ENCODE assay signal across 10 cellular contexts in genomic region chr4:168868044-168868855, GRCh38.
DNase-seq lines count a peak whose midpoint lies in the region; ATAC-seq and TF ChIP-seq lines count a peak whose summit lies in the region.
"Had no signal": no experiment of that assay in that cellular context is flagged by ENCODE, and none has a peak within 500 bp of the region (broad histone marks: within the 10 kb centered on the region; RNA-seq: fewer than 3 reads in every experiment).

No MANE protein-coding gene starts in this region.

- H3K4me1 ChIP-seq in colonic mucosa = no peaks in the 10 kb centered on the region
- H3K4me1 ChIP-seq: pancreas had no signal

- peaks cover 0 to 6% (median 4%) of the 10 kb centered on the region in 3 donors for H3K27me3 Mint-ChIP-seq in CD14-positive monocyte (ENCODE audit: low read depth in 3 of 3)

- no peaks in the 10 kb centered on the region for H3K9me3 Mint-ChIP-seq in CD14-positive monocyte

- ATAC-seq in HG03039 (IDR thresholded peaks at IDR 0.05; ENCODE audit: unreplicated experiment) (peak; percentile 64), GM19395 (IDR thresholded peaks at IDR 0.05; ENCODE audit: unreplicated experiment) (no peak), HG03097 (IDR thresholded peaks at IDR 0.05; ENCODE audit: low FRiP score, unreplicated experiment) (no peak)

- H3K36me3 ChIP-seq in colonic mucosa = no peaks in the 10 kb centered on the region
- H3K36me3 ChIP-seq: pancreas had no signal

- H3K9me3 ChIP-seq in AG04450 (ENCODE audit: control insufficient read depth, insufficient read depth, low read length) (no peaks in the 10 kb centered on the region), colonic mucosa (no peaks in the 10 kb centered on the region)
- H3K9me3 ChIP-seq: pancreas had no signal

- H3K9ac ChIP-seq in colonic mucosa (ENCODE audit: low read depth in 2 of 2, low read length in 2 of 2) = no peak overlapping the region

- no peak overlapping the region for H3K4me3 ChIP-seq in AG04450 (ENCODE audit: low read depth, low read length)
- H3K4me3 ChIP-seq in colonic mucosa = no peak overlapping the region
- H3K4me3 ChIP-seq: pancreas had no signal

- DNase-seq in AG04450 (ENCODE audit: low read depth, low spot score) (peak; percentile 80), colonic mucosa (no peak), medulla oblongata (ENCODE audit: extremely low spot score) (peak; percentile 67), NCI-H1105 treated with DMSO at 0.1 percent for 48 hours (lab: John Stamatoyannopoulos, UW) (no peak), CD14-positive monocyte (ENCODE audit: low spot score) (no peak)
- DNase-seq: activated CD8-positive, alpha-beta memory T cell treated with anti-CD3 and anti-CD28 coated beads, Interleukin-2, amount 50 U/mL, for 48 hours; pancreas had no signal

- no peak overlapping the region for H3K4me3 Mint-ChIP-seq in CD14-positive monocyte

- POLR2A ChIA-PET in AG04450 (lab: Yijun Ruan, JAX) = interaction anchor here (0.6 to 0.7 kb wide), 3 partner anchors 52 to 740 kb away, joined by 3 to 4 read pairs (median 4); no protein-coding TSS in a partner anchor

- H3K4me1 Mint-ChIP-seq in CD14-positive monocyte = peaks cover under 1% of the 10 kb centered on the region

- no peaks in the 10 kb centered on the region for H3K27me3 ChIP-seq in AG04450 (ENCODE audit: control insufficient read depth, insufficient read depth, low read length)
- no peaks in the 10 kb centered on the region for H3K27me3 ChIP-seq in colonic mucosa
- H3K27me3 ChIP-seq: pancreas had no signal

- H3K36me3 Mint-ChIP-seq in CD14-positive monocyte = no peaks in the 10 kb centered on the region

- CTCF ChIA-PET in AG04450 (lab: Charles Lee) = no interaction called here

- H3K27ac Mint-ChIP-seq in CD14-positive monocyte = no peak overlapping the region

- intact Hi-C loops in colonic mucosa (cut with DNase I) = no loop called here
- intact Hi-C loops in CD14-positive monocyte (cut with micrococcal nuclease) = no loop called here

- H3K27ac ChIP-seq in AG04450 (ENCODE audit: low read depth, low read length) (peak overlapping the region; percentile 89), colonic mucosa (peak overlapping the region; percentile 21)
- H3K27ac ChIP-seq: pancreas had no signal

- TF ChIP-seq CTCF in AG04450 (IDR thresholded peaks at IDR 0.05; ENCODE audit: low read depth, low read length) (no peak), colonic mucosa (IDR thresholded peaks at IDR 0.05) (no peak), CD14-positive monocyte (IDR thresholded peaks at IDR 0.05) (no peak)

Comparison
In these comparisons a context has a peak if more than half of its experiments do, and no peak if none do; other contexts are left out.
1. DNase-seq: peak in AG04450 (single experiment) and medulla oblongata (single experiment); none in colonic mucosa (single experiment), NCI-H1105 treated with DMSO at 0.1 percent for 48 hours (single experiment) and CD14-positive monocyte (single experiment).